In genomic region chr2:168853471-168853870, GRCh38 we compare ENCODE assay signal across 32 cellular contexts. TPM values are rescaled to one million over a fixed set of nuclear protein-coding genes. Genes with fewer than 3 reads are reported as not detected.
"Had no signal": no experiment of that assay in that cellular context is flagged by ENCODE, and none has a peak within 500 bp of the region (broad histone marks: within the 10 kb centered on the region; RNA-seq: fewer than 3 reads in every experiment).

No MANE protein-coding gene starts in this region.

- H3K27ac ChIP-seq: body of pancreas, cardiac muscle cell, colonic mucosa, esophagus squamous epithelium had no signal

- H3K27me3 Mint-ChIP-seq: activated CD4-positive, alpha-beta memory T cell treated with anti-CD3 and anti-CD28 coated beads, Interleukin-2, amount 10 ng/mL, durations not matched to agents 7 days and 5 days; activated CD4-positive, alpha-beta T cell treated with anti-CD3 and anti-CD28 coated beads, Interleukin-2, amount 10 ng/mL, durations not matched to agents 7 days and 5 days; activated naive CD8-positive, alpha-beta T cell; activated T-cell treated with anti-CD3 and anti-CD28 coated beads, Interleukin-2, amount 50 U/mL, for 24 hours had no signal

- H3K27ac Mint-ChIP-seq: activated CD4-positive, alpha-beta memory T cell treated with anti-CD3 and anti-CD28 coated beads, Interleukin-2, amount 10 ng/mL, durations not matched to agents 7 days and 5 days; activated CD4-positive, alpha-beta T cell treated with anti-CD3 and anti-CD28 coated beads, Interleukin-2, amount 10 ng/mL, durations not matched to agents 7 days and 5 days; activated naive CD8-positive, alpha-beta T cell; activated T-cell treated with anti-CD3 and anti-CD28 coated beads, Interleukin-2, amount 50 U/mL, for 24 hours; activated T-cell treated with anti-CD3 and anti-CD28 coated beads, Interleukin-2, amount 50 U/mL, for 72 hours; WTC11 had no signal

- H3K4me3 Mint-ChIP-seq: activated CD4-positive, alpha-beta memory T cell treated with anti-CD3 and anti-CD28 coated beads, Interleukin-2, amount 10 ng/mL, durations not matched to agents 7 days and 5 days; activated CD4-positive, alpha-beta T cell treated with anti-CD3 and anti-CD28 coated beads, Interleukin-2, amount 10 ng/mL, durations not matched to agents 7 days and 5 days; activated naive CD8-positive, alpha-beta T cell; activated T-cell treated with anti-CD3 and anti-CD28 coated beads, Interleukin-2, amount 50 U/mL, for 24 hours; activated T-cell treated with anti-CD3 and anti-CD28 coated beads, Interleukin-2, amount 50 U/mL, for 72 hours; WTC11 had no signal

- H3K4me1 Mint-ChIP-seq: activated CD4-positive, alpha-beta memory T cell treated with anti-CD3 and anti-CD28 coated beads, Interleukin-2, amount 10 ng/mL, durations not matched to agents 7 days and 5 days had no signal

- ATAC-seq: activated T-cell treated with anti-CD3 and anti-CD28 coated beads, Interleukin-2, amount 50 U/mL, for 72 hours; body of pancreas; WTC11 had no signal

- H3K9me3 ChIP-seq: body of pancreas, colonic mucosa, esophagus squamous epithelium had no signal

- DNase-seq: activated CD4-positive, alpha-beta memory T cell treated with anti-CD3 and anti-CD28 coated beads, Interleukin-2, amount 10 ng/mL, durations not matched to agents 7 days and 5 days; activated CD4-positive, alpha-beta T cell treated with anti-CD3 and anti-CD28 coated beads for 1 hour; activated CD4-positive, alpha-beta T cell treated with anti-CD3 and anti-CD28 coated beads for 4 hours; activated CD4-positive, alpha-beta T cell treated with anti-CD3 and anti-CD28 coated beads, Interleukin-2, amount 10 ng/mL, durations not matched to agents 7 days and 5 days; activated CD4-positive, alpha-beta T cell treated with anti-CD3 and anti-CD28 coated beads, Interleukin-2, amount 50 U/mL, for 4 hours; activated CD8-positive, alpha-beta memory T cell treated with anti-CD3 and anti-CD28 coated beads, Interleukin-2, amount 50 U/mL, for 48 hours; activated gamma-delta T cell; activated naive CD4-positive, alpha-beta T cell; activated naive CD4-positive, alpha-beta T cell treated with anti-CD3 and anti-CD28 coated beads, Interleukin-2, amount 50 U/mL, for 16 hours; activated T-cell treated with anti-CD3 and anti-CD28 coated beads for 4 hours; activated T-cell treated with anti-CD3 and anti-CD28 coated beads, Interleukin-2, amount 50 U/mL, for 24 hours; activated T-cell treated with anti-CD3 and anti-CD28 coated beads, Interleukin-2, amount 50 U/mL, for 72 hours; amygdala; aorta; body of pancreas; central memory CD4-positive, alpha-beta T cell; cerebellar nuclear complex; colonic mucosa; effector CD8-positive, alpha-beta T cell; esophagus squamous epithelium; head of caudate nucleus; T-helper 2 cell had no signal

- H3K36me3 ChIP-seq: cardiac muscle cell, colonic mucosa, esophagus squamous epithelium had no signal

- H3K36me3 Mint-ChIP-seq: activated naive CD8-positive, alpha-beta T cell had no signal

- H3K4me3 ChIP-seq: body of pancreas, cardiac muscle cell, colonic mucosa, esophagus squamous epithelium had no signal

- H3K9me3 Mint-ChIP-seq: activated CD4-positive, alpha-beta memory T cell treated with anti-CD3 and anti-CD28 coated beads, Interleukin-2, amount 10 ng/mL, durations not matched to agents 7 days and 5 days; activated T-cell treated with anti-CD3 and anti-CD28 coated beads, Interleukin-2, amount 50 U/mL, for 24 hours had no signal

- H3K4me1 ChIP-seq: colonic mucosa, esophagus squamous epithelium had no signal

- H3K27me3 ChIP-seq: body of pancreas, cardiac muscle cell, colonic mucosa, esophagus squamous epithelium had no signal

- FAIRE-seq: endometrium, frontal cortex had no signal

RNA-seq across cellular contexts. Expression of gene SPC25, which starts 36.8 kb away (rescaled TPM):
- total RNA-seq: body of pancreas had no signal

RNA-seq across cellular contexts. Expression of gene G6PC2, which starts 47.6 kb away (rescaled TPM):
- total RNA-seq: activated CD4-positive, alpha-beta memory T cell treated with anti-CD3 and anti-CD28 coated beads, Interleukin-2, amount 10 ng/mL, durations not matched to agents 7 days and 5 days; activated CD4-positive, alpha-beta T cell treated with anti-CD3 and anti-CD28 coated beads, Interleukin-2, amount 10 ng/mL, durations not matched to agents 7 days and 5 days; activated T-cell treated with anti-CD3 and anti-CD28 coated beads, Interleukin-2, amount 50 U/mL, for 72 hours; cardiac muscle cell; dermis microvascular lymphatic vessel endothelial cell; endothelial cell of umbilical vein; esophagus squamous epithelium; fibroblast of lung; fibroblast of villous mesenchyme; frontal cortex; T-helper 1 cell treated with Interleukin-12 subunit alpha and Interleukin-12 subunit beta and Interleukin-4 antibody, amounts not matched to agents 30 ng/mL and 1 ng/mL, for 36 hours; WTC11 had no signal
- polyA plus RNA-seq: aorta, cardiac muscle cell, endothelial cell of umbilical vein, fibroblast of lung had no signal

RNA-seq across cellular contexts. Expression of gene NOSTRIN, which starts 51.0 kb away (rescaled TPM):
- total RNA-seq: activated CD4-positive, alpha-beta memory T cell treated with anti-CD3 and anti-CD28 coated beads, Interleukin-2, amount 10 ng/mL, durations not matched to agents 7 days and 5 days; activated CD4-positive, alpha-beta T cell treated with anti-CD3 and anti-CD28 coated beads, Interleukin-2, amount 10 ng/mL, durations not matched to agents 7 days and 5 days; activated T-cell treated with anti-CD3 and anti-CD28 coated beads, Interleukin-2, amount 50 U/mL, for 72 hours; T-helper 1 cell treated with Interleukin-12 subunit alpha and Interleukin-12 subunit beta and Interleukin-4 antibody, amounts not matched to agents 30 ng/mL and 1 ng/mL, for 36 hours had no signal
